ENCODE assay signal across 15 cellular contexts in genomic region chr2:27704342-27704876, GRCh38. TPM values are rescaled to one million over a fixed set of nuclear protein-coding genes. Genes with fewer than 3 reads are reported as not detected.
DNase-seq lines count a peak whose midpoint lies in the region; ATAC-seq, FAIRE-seq and TF ChIP-seq lines count a peak whose summit lies in the region.
"Had no signal": no experiment of that assay in that cellular context is flagged by ENCODE, and none has a peak within 500 bp of the region (broad histone marks: within the 10 kb centered on the region; RNA-seq: fewer than 3 reads in every experiment).

No MANE protein-coding gene starts in this region.

- DNase-seq in SK-N-SH (no peak), K562 (ENCODE audit: extremely low read depth in 1 of 4, low spot score in 3 of 4) (no peak), mesenchymal stem cell (no peak), testis (no peak), tibial nerve (ENCODE audit: low spot score in 2 of 2) (no peak), GM03348 (ENCODE audit: low spot score) (no peak)

- TF ChIP-seq POLR2A in K562 (conservative IDR thresholded peaks at IDR 0.05) (no peak), testis (IDR thresholded peaks at IDR 0.05) (no peak), tibial nerve (IDR thresholded peaks at IDR 0.05) (no peak)

- ATAC-seq in SK-N-SH treated with all-trans-retinoic acid at 6 μM for 48 hours (no peak), K562 (no peak), GM21447 (IDR thresholded peaks at IDR 0.05; ENCODE audit: unreplicated experiment) (no peak)

- peaks cover 20% of the 10 kb centered on the region for H3F3A ChIP-seq in SK-N-SH (replicated peaks; ENCODE audit: insufficient read depth)

- H3K14ac ChIP-seq in mesenchymal stem cell (ENCODE audit: low read length in 2 of 2): no peak overlapping the region

- no peak overlapping the region for H2BK12ac ChIP-seq in mesenchymal stem cell (ENCODE audit: low read length in 2 of 2)

- CTCF ChIA-PET in SK-N-SH (lab: Yijun Ruan, JAX) (interaction anchor here (0.5 to 18.8 kb wide), 79 partner anchors 9 to 889 kb away, joined by 3 to 333 read pairs (median 5); partner anchors contain the start of genes FOSL2, PPM1G, SLC4A1AP and SUPT7L), K562 (lab: Yijun Ruan, JAX; ENCODE audit: low intra/inter-chr PET ratio) (interaction anchor here (0.6 to 1.8 kb wide), 8 partner anchors 14 to 748 kb away, joined by 3 to 17 read pairs (median 4); no protein-coding TSS in a partner anchor)

- no peak for TF ChIP-seq CTCF in SK-N-SH (IDR thresholded peaks at IDR 0.05)
- no peak for TF ChIP-seq CTCF in K562 (IDR thresholded peaks at IDR 0.05 in 2 of 3, conservative IDR thresholded peaks at IDR 0.05 in 1 of 3; ENCODE audit: insufficient read depth in 2 of 3, low read depth in 1 of 3, low read length in 3 of 3)
- TF ChIP-seq CTCF in testis (IDR thresholded peaks at IDR 0.05): no peak
- no peak for TF ChIP-seq CTCF in tibial nerve (IDR thresholded peaks at IDR 0.05)

- H3K4ac ChIP-seq in mesenchymal stem cell (ENCODE audit: low read depth in 1 of 2, low read length in 2 of 2): no peak overlapping the region

- no peak overlapping the region for H3K23ac ChIP-seq in mesenchymal stem cell (ENCODE audit: low read length in 2 of 2)

- H3K4me2 ChIP-seq in SK-N-SH (no peak overlapping the region), K562 (ENCODE audit: insufficient read depth, low read length) (no peak overlapping the region), mesenchymal stem cell (ENCODE audit: low read length, poor library complexity, severe bottlenecking) (no peak overlapping the region)
- H3K4me2 ChIP-seq: BLaER1 had no signal

- no peak overlapping the region for H4K91ac ChIP-seq in mesenchymal stem cell (ENCODE audit: low read length)

- no peak overlapping the region for H2BK15ac ChIP-seq in mesenchymal stem cell (ENCODE audit: low read depth, poor library complexity, severe bottlenecking)

- no peak overlapping the region for H2BK120ac ChIP-seq in mesenchymal stem cell (ENCODE audit: low read depth, low read length)

- POLR2A ChIA-PET in SK-N-SH (lab: Yijun Ruan, JAX): interaction anchor here (1.0 to 1.4 kb wide), 2 partner anchors 186 to 686 kb away, joined by 4 to 6 read pairs; partner anchors contain the start of genes BABAM2 and RBKS
- POLR2A ChIA-PET in K562 (lab: Yijun Ruan, JAX): interaction anchor here (1.1 kb wide), 1 partner anchor 9 kb away, joined by 3 read pairs; no protein-coding TSS in a partner anchor

- no peaks in the 10 kb centered on the region for H3K79me1 ChIP-seq in mesenchymal stem cell (replicated peaks; ENCODE audit: low read length, poor library complexity, severe bottlenecking)

- H3K27ac ChIP-seq in SK-N-SH (ENCODE audit: low read depth in 2 of 2, low read length in 1 of 2): peak overlapping the region in 1 of 2 experiments; percentile 29; a peak in 1 of 4 replicates
- H3K27ac ChIP-seq in K562 (ENCODE audit: extremely low read depth, low read depth, low read length): no peak overlapping the region
- H3K27ac ChIP-seq in mesenchymal stem cell (ENCODE audit: low read length, poor library complexity, severe bottlenecking): no peak overlapping the region
- H3K27ac ChIP-seq in testis: peak overlapping the region; percentile 21 to 97
- H3K27ac ChIP-seq in tibial nerve: peak overlapping the region in 2 of 4 donors; percentile 36 to 94
- H3K27ac ChIP-seq: 22Rv1, BLaER1, colonic mucosa had no signal

- H4K8ac ChIP-seq in mesenchymal stem cell (ENCODE audit: low read length): no peak overlapping the region

- H4K20me1 ChIP-seq in SK-N-SH (ENCODE audit: insufficient read depth) (no peaks in the 10 kb centered on the region), K562 (replicated peaks; ENCODE audit: control insufficient read depth, insufficient read depth, low read length) (no peaks in the 10 kb centered on the region)
- H4K20me1 ChIP-seq: BLaER1 had no signal

- no peak overlapping the region for H2AK5ac ChIP-seq in mesenchymal stem cell (ENCODE audit: low read length, severe bottlenecking)

- no peaks in the 10 kb centered on the region for H3K9me3 ChIP-seq in SK-N-SH
- no peaks in the 10 kb centered on the region for H3K9me3 ChIP-seq in K562 (replicated peaks; ENCODE audit: control insufficient read depth, insufficient read depth, low read depth, low read length)
- H3K9me3 ChIP-seq in mesenchymal stem cell (ENCODE audit: control insufficient read depth, low read length): no peaks in the 10 kb centered on the region
- no peaks in the 10 kb centered on the region for H3K9me3 ChIP-seq in testis
- no peaks in the 10 kb centered on the region for H3K9me3 ChIP-seq in tibial nerve
- H3K9me3 ChIP-seq: BLaER1, body of pancreas, colonic mucosa, upper lobe of right lung had no signal

- no peak for FAIRE-seq in K562 (lab: Jason Lieb, UNC)
- FAIRE-seq: endometrium, frontal cortex had no signal

- no TSS peak for BruUV-seq in K562 (replicated peaks; lab: Mats Ljungman, UMichigan)

- H2AFZ ChIP-seq in SK-N-SH (ENCODE audit: low read depth): peak overlapping the region; percentile 14; the same call in 1 of the 2 replicates
- H2AFZ ChIP-seq in K562 (ENCODE audit: low read depth, low read length): no peak overlapping the region
- H2AFZ ChIP-seq in mesenchymal stem cell (ENCODE audit: low read depth, low read length): no peak overlapping the region

- H3K27me3 ChIP-seq in SK-N-SH (ENCODE audit: insufficient read depth) (no peaks in the 10 kb centered on the region), K562 (ENCODE audit: control insufficient read depth in 2 of 2, insufficient read depth in 2 of 2, low read length in 2 of 2) (no peaks in the 10 kb centered on the region), mesenchymal stem cell (ENCODE audit: control insufficient read depth in 1 of 2, insufficient read depth in 1 of 2, low read length in 2 of 2) (no peaks in the 10 kb centered on the region), testis (no peaks in the 10 kb centered on the region), tibial nerve (no peaks in the 10 kb centered on the region)
- H3K27me3 ChIP-seq: BLaER1, body of pancreas, colonic mucosa, upper lobe of right lung had no signal

- TF ChIP-seq EP300 in SK-N-SH (IDR thresholded peaks at IDR 0.05; ENCODE audit: borderline replicate concordance in 1 of 2, low read depth in 1 of 2, low read length in 1 of 2) (no peak), K562 (IDR thresholded peaks at IDR 0.05; ENCODE audit: low read length) (no peak), tibial nerve (IDR thresholded peaks at IDR 0.05) (no peak)

- in situ Hi-C loops in K562 (cut with MboI): no loop called here

- intact Hi-C loops in K562 (cut with micrococcal nuclease) (loop anchor here (5.0 kb wide), 1 partner anchor 748 kb away; no protein-coding TSS in a partner anchor), testis (cut with DNase I; ENCODE audit: low total_unique reads) (no loop called here)

- H3K4me1 ChIP-seq in SK-N-SH (ENCODE audit: control insufficient read depth in 1 of 2, insufficient read depth in 2 of 2, low read depth in 1 of 2, low read length in 1 of 2): peaks cover 10 to 16% of the 10 kb centered on the region in 2 experiments; a peak in 3 of 4 replicates
- peaks cover 0 to 13% of the 10 kb centered on the region in 2 experiments; a peak in 4 of 5 replicates for H3K4me1 ChIP-seq in K562 (replicated peaks in 1 of 2; ENCODE audit: control insufficient read depth in 2 of 2, insufficient read depth in 2 of 2, low read length in 2 of 2)
- H3K4me1 ChIP-seq in mesenchymal stem cell (ENCODE audit: control insufficient read depth, insufficient read depth, low read depth, low read length): peaks cover 11% of the 10 kb centered on the region
- peaks cover 38% of the 10 kb centered on the region for H3K4me1 ChIP-seq in testis
- H3K4me1 ChIP-seq in tibial nerve: peaks cover 0 to 44% (median 20%) of the 10 kb centered on the region in 4 donors
- H3K4me1 ChIP-seq: colonic mucosa had no signal

- H2BK5ac ChIP-seq in mesenchymal stem cell (ENCODE audit: low read depth, low read length, poor library complexity, severe bottlenecking): peak overlapping the region; percentile 9

- no peaks in the 10 kb centered on the region for H3K36me3 ChIP-seq in SK-N-SH (replicated peaks in 1 of 2; ENCODE audit: control insufficient read depth in 1 of 2, insufficient read depth in 2 of 2, low read length in 1 of 2)
- no peaks in the 10 kb centered on the region for H3K36me3 ChIP-seq in K562 (ENCODE audit: control insufficient read depth, insufficient read depth, low read length)
- no peaks in the 10 kb centered on the region for H3K36me3 ChIP-seq in mesenchymal stem cell (ENCODE audit: control insufficient read depth in 1 of 2, insufficient read depth in 2 of 2, low read depth in 1 of 2, low read length in 2 of 2)
- no peaks in the 10 kb centered on the region for H3K36me3 ChIP-seq in testis (ENCODE audit: low read depth, missing control alignments)
- no peaks in the 10 kb centered on the region for H3K36me3 ChIP-seq in tibial nerve
- H3K36me3 ChIP-seq: BLaER1, colonic mucosa, upper lobe of right lung had no signal

- 86% methylated on average over 5 of the region's 5 CpGs for WGBS in SK-N-SH (ENCODE audit: low lambda C conversion rate)
- WGBS in K562 (ENCODE audit: insufficient coverage, low coverage, missing lambda C conversion rate): 29% methylated on average over 5 of the region's 5 CpGs
- 88% methylated on average over 5 of the region's 5 CpGs for WGBS in mesenchymal stem cell
- 85 to 88% methylated on average over 5 of the region's 5 CpGs for WGBS in testis, 2 donors
- WGBS in tibial nerve, 2 donors: 89 to 91% methylated on average over 5 of the region's 5 CpGs

- no peak overlapping the region for H3K4me3 ChIP-seq in SK-N-SH (ENCODE audit: low read depth in 2 of 2, low read length in 1 of 2)
- H3K4me3 ChIP-seq in K562: no peak overlapping the region
- H3K4me3 ChIP-seq in mesenchymal stem cell (ENCODE audit: insufficient read depth in 1 of 2, low read depth in 1 of 2, low read length in 2 of 2): no peak overlapping the region
- no peak overlapping the region for H3K4me3 ChIP-seq in testis
- H3K4me3 ChIP-seq in tibial nerve: no peak overlapping the region
- H3K4me3 ChIP-seq: BLaER1, body of pancreas, colonic mucosa, upper lobe of right lung had no signal

- H3K79me2 ChIP-seq in SK-N-SH (ENCODE audit: insufficient read depth): no peaks in the 10 kb centered on the region
- no peaks in the 10 kb centered on the region for H3K79me2 ChIP-seq in K562 (ENCODE audit: control insufficient read depth, insufficient read depth, low read length)

- no peaks in the 10 kb centered on the region for H3K9me1 ChIP-seq in K562 (ENCODE audit: control insufficient read depth, insufficient read depth, low read length)

- TF ChIP-seq RAD21 in SK-N-SH (IDR thresholded peaks at IDR 0.05; ENCODE audit: low read length) (no peak), K562 (CRISPR knock-in tag; conservative IDR thresholded peaks at IDR 0.05 in 1 of 2, IDR thresholded peaks at IDR 0.05 in 1 of 2) (no peak)

- no peaks in the 10 kb centered on the region for H3K9me2 ChIP-seq in SK-N-SH

- peak overlapping the region in 1 of 2 experiments; percentile 73 for H3K18ac ChIP-seq in mesenchymal stem cell (ENCODE audit: low read depth in 1 of 2, low read length in 2 of 2)

- H3K9ac ChIP-seq in SK-N-SH (no peak overlapping the region), K562 (ENCODE audit: insufficient read depth in 1 of 2, low read depth in 2 of 2, low read length in 2 of 2) (no peak overlapping the region), mesenchymal stem cell (ENCODE audit: low read length) (peak overlapping the region; percentile 79)
- H3K9ac ChIP-seq: BLaER1 had no signal

RNA-seq across cellular contexts. Expression of gene SLC4A1AP, which starts 40.7 kb away (rescaled TPM):
- polyA plus RNA-seq in SK-N-SH (2012; rRNA removed) (9.4 and 9.8 TPM in 2 replicates), K562 (2011; rRNA removed) (14.8 and 16.6 TPM in 2 replicates), K562 (2014; fragmentation: Illumina TruSeq; extraction: Trizol) (36.2 and 39.9 TPM in 2 replicates), K562 (2014; fragmentation: Nextera tagmentation; extraction: Ambion mirVana) (10 to 100 TPM in 1 of 2 experiments, 1 to 10 TPM in 1; 8.1 to 13.3 TPM), K562 (2014; rRNA removed) (33.7 and 37.0 TPM in 2 replicates), testis (ENCODE audit: insufficient read depth, low read depth, low replicate concordance) (60.5 TPM)
- 10.6 and 13.9 TPM in 2 replicates for polyA plus RNA-seq in SK-N-SH (2012; cell fraction: cytosol; rRNA removed)
- 8.7 and 11.4 TPM in 2 replicates for polyA plus RNA-seq in SK-N-SH (2012; cell fraction: nucleus; rRNA removed)
- 12.6 and 30.6 TPM in 2 replicates for total RNA-seq in K562 (2011; cell fraction: chromatin; rRNA removed; ENCODE audit: low replicate concordance)
- 8.3 and 9.2 TPM in 2 replicates for total RNA-seq in K562 (2011; cell fraction: nucleolus; rRNA removed)
- total RNA-seq in K562 (2011; cell fraction: nucleoplasm; rRNA removed): 13.4 and 13.7 TPM in 2 replicates
- total RNA-seq in K562 (2014; rRNA removed) (33.0 and 35.9 TPM in 2 replicates), K562 (2014; rRNA removed; fragmentation: Illumina TruSeq; extraction: Trizol) (35.3 and 38.5 TPM in 2 replicates), K562 (2015; rRNA removed; fragmentation: Illumina TruSeq; extraction: Trizol) (36.1 and 40.5 TPM in 2 replicates), K562 (2021) (23.4 and 25.6 TPM in 2 replicates), testis (10 to 100 TPM; 55.3 to 56.5 TPM), tibial nerve (10 to 100 TPM; 22.9 to 31.2 (median 28.6) TPM)
- 9.9 and 13.5 TPM in 2 replicates for polyA plus RNA-seq in K562 (2011; cell fraction: cytosol; rRNA removed)
- polyA plus RNA-seq in K562 (2011; cell fraction: nucleus; rRNA removed): 10.7 and 11.9 TPM in 2 replicates
- 21.8 and 23.1 TPM in 2 replicates for polyA plus RNA-seq in K562 (2012)
- 15.4 and 15.9 TPM in 2 replicates for polyA minus RNA-seq in K562 (2011; rRNA and poly(A)+ RNA removed)
- 9.6 and 13.6 TPM in 2 replicates for polyA minus RNA-seq in K562 (2011; cell fraction: cytosol; rRNA and poly(A)+ RNA removed)
- 8.3 and 14.3 TPM in 2 replicates for polyA minus RNA-seq in K562 (2011; cell fraction: nucleus; rRNA and poly(A)+ RNA removed)
- polyA plus RNA-seq in mesenchymal stem cell (2013, experiment 1 of 2): 21.1 TPM
- 20.7 TPM for polyA plus RNA-seq in mesenchymal stem cell (2013, experiment 2 of 2)

RNA-seq across cellular contexts. Expression of gene SUPT7L, which starts 41.0 kb away (rescaled TPM):
- polyA plus RNA-seq in SK-N-SH (2012; rRNA removed) (49.7 and 69.3 TPM in 2 replicates), K562 (2011; rRNA removed) (72.8 and 82.6 TPM in 2 replicates), K562 (2014; fragmentation: Illumina TruSeq; extraction: Trizol) (52.6 and 58.8 TPM in 2 replicates), K562 (2014; fragmentation: Nextera tagmentation; extraction: Ambion mirVana) (10 to 100 TPM; 25.1 to 40.1 TPM), K562 (2014; rRNA removed) (46.2 and 50.8 TPM in 2 replicates), testis (ENCODE audit: insufficient read depth, low read depth, low replicate concordance) (40.4 TPM)
- polyA plus RNA-seq in SK-N-SH (2012; cell fraction: cytosol; rRNA removed): 28.3 and 33.5 TPM in 2 replicates
- 135 and 184 TPM in 2 replicates for polyA plus RNA-seq in SK-N-SH (2012; cell fraction: nucleus; rRNA removed)
- 36.5 and 68.4 TPM in 2 replicates for total RNA-seq in K562 (2011; cell fraction: chromatin; rRNA removed; ENCODE audit: low replicate concordance)
- total RNA-seq in K562 (2011; cell fraction: nucleolus; rRNA removed): 43.0 and 53.8 TPM in 2 replicates
- 48.5 and 58.2 TPM in 2 replicates for total RNA-seq in K562 (2011; cell fraction: nucleoplasm; rRNA removed)
- total RNA-seq in K562 (2014; rRNA removed) (22.0 and 28.6 TPM in 2 replicates), K562 (2014; rRNA removed; fragmentation: Illumina TruSeq; extraction: Trizol) (39.6 and 40.3 TPM in 2 replicates), K562 (2015; rRNA removed; fragmentation: Illumina TruSeq; extraction: Trizol) (39.6 and 40.2 TPM in 2 replicates), K562 (2021) (38.1 and 38.6 TPM in 2 replicates), testis (10 to 100 TPM; 39.3 to 39.9 TPM), tibial nerve (10 to 100 TPM; 30.2 to 36.3 (median 33.8) TPM)
- polyA plus RNA-seq in K562 (2011; cell fraction: cytosol; rRNA removed): 44.5 and 62.1 TPM in 2 replicates
- polyA plus RNA-seq in K562 (2011; cell fraction: nucleus; rRNA removed): 185 and 214 TPM in 2 replicates
- 32.5 and 61.1 TPM in 2 replicates for polyA plus RNA-seq in K562 (2012)
- polyA minus RNA-seq in K562 (2011; rRNA and poly(A)+ RNA removed): 40.4 and 42.9 TPM in 2 replicates
- polyA minus RNA-seq in K562 (2011; cell fraction: cytosol; rRNA and poly(A)+ RNA removed): 26.5 and 30.2 TPM in 2 replicates
- polyA minus RNA-seq in K562 (2011; cell fraction: nucleus; rRNA and poly(A)+ RNA removed): 58.3 and 79.8 TPM in 2 replicates
- 25.1 TPM for polyA plus RNA-seq in mesenchymal stem cell (2013, experiment 1 of 2)
- 25.0 TPM for polyA plus RNA-seq in mesenchymal stem cell (2013, experiment 2 of 2)

Comparison
In these comparisons a context has a peak if more than half of its experiments do, and no peak if none do; other contexts are left out.
1. H3K27ac ChIP-seq: peak in testis (2 of 2); none in K562 (single experiment) and mesenchymal stem cell (single experiment).